ENCODE assay signal across 8 cellular contexts in the genomic region with DNA sequence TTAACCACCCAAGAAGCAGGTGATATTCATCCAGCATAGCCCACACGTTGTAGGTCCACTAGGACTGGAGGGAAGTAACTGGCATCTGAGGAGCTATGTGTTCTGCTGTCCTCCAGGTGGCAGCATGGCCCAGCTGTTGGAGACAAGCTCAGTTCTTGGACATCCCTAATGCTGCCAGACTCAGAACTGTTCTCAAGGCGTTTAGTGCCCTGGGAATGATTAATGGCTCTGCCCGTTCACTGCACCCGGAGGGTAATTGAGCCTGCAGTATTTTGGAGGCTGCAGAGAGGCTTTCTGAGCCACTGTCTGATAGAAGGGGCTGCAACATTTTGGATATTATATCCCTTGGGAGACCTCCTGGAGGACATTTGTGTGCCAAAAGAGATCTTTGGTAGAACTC.
DNase-seq lines count a peak whose midpoint lies in the region; ATAC-seq and TF ChIP-seq lines count a peak whose summit lies in the region.

No MANE protein-coding gene starts in this region.

- no peak for ATAC-seq in GM21515 (IDR thresholded peaks at IDR 0.05; ENCODE audit: unreplicated experiment)

- H3K9ac ChIP-seq in GM23248, result no peak overlapping the region
- H3K9ac ChIP-seq in OCI-LY3 (ENCODE audit: low read length), result no peak overlapping the region

- intact Hi-C loops in cardiac septum (cut with DNase I) (loop anchor here (5.0 to 10.0 kb wide), 4 partner anchors 279 to 1159 kb away; partner anchors contain the start of gene SEMA6D), posterior vena cava (cut with DNase I) (loop anchor here (5.0 to 10.0 kb wide), 2 partner anchors 791 to 799 kb away; no protein-coding TSS in a partner anchor)

- H4K20me1 ChIP-seq in GM23248 (ENCODE audit: insufficient read depth) (no peaks in the 10 kb centered on the region), OCI-LY3 (ENCODE audit: insufficient read depth, low read length) (no peaks in the 10 kb centered on the region)

- H3K27me3 Mint-ChIP-seq in activated naive CD8-positive, alpha-beta T cell treated with anti-CD3 and anti-CD28 coated beads for 36 hours, result peaks cover 15% of the 10 kb centered on the region

- H3K27ac ChIP-seq in GM23248, result no peak overlapping the region
- H3K27ac ChIP-seq in OCI-LY3 (ENCODE audit: low read length), result no peak overlapping the region

- peak; percentile 80 for TF ChIP-seq CTCF in OCI-LY3 (IDR thresholded peaks at IDR 0.05; ENCODE audit: low read depth, low read length)

- 2% methylated on average over 4 of the region's 4 CpGs for WGBS in GM23248 (ENCODE audit: low coverage in 1 of 2, low lambda C conversion rate in 2 of 2, missing lambda C conversion rate in 2 of 2), 2 experiments

- H2AFZ ChIP-seq in GM23248 (no peak overlapping the region), OCI-LY3 (ENCODE audit: low read depth, low read length) (no peak overlapping the region)

- H3F3A ChIP-seq in GM23248 (ENCODE audit: insufficient read depth), result no peaks in the 10 kb centered on the region

- H3K4me1 Mint-ChIP-seq in activated naive CD8-positive, alpha-beta T cell treated with anti-CD3 and anti-CD28 coated beads for 36 hours, result no peaks in the 10 kb centered on the region

- peak; percentile 84 for DNase-seq in ELF-1 (ENCODE audit: low read depth, low spot score)
- DNase-seq in GM23248, result peak; percentile 88
- peak; percentile 87 to 88 for DNase-seq in Kasumi-1 (lab: John Stamatoyannopoulos, UW)
- peak; percentile 40 for DNase-seq in activated naive CD8-positive, alpha-beta T cell treated with anti-CD3 and anti-CD28 coated beads for 36 hours
- peak; percentile 81 for DNase-seq in cardiac septum (ENCODE audit: low spot score)
- DNase-seq in posterior vena cava (ENCODE audit: low spot score), result peak; percentile 92

- no peaks in the 10 kb centered on the region for H3K36me3 Mint-ChIP-seq in activated naive CD8-positive, alpha-beta T cell treated with anti-CD3 and anti-CD28 coated beads for 36 hours

- H3K4me3 ChIP-seq in GM23248 (no peak overlapping the region), OCI-LY3 (ENCODE audit: low read length) (no peak overlapping the region)

- H3K4me2 ChIP-seq in GM23248 (ENCODE audit: unreplicated experiment), result no peak overlapping the region
- no peak overlapping the region for H3K4me2 ChIP-seq in OCI-LY3 (ENCODE audit: low read length)

- H3K9me3 Mint-ChIP-seq in activated naive CD8-positive, alpha-beta T cell treated with anti-CD3 and anti-CD28 coated beads for 36 hours, result no peaks in the 10 kb centered on the region

- no peak overlapping the region for H3K27ac Mint-ChIP-seq in activated naive CD8-positive, alpha-beta T cell treated with anti-CD3 and anti-CD28 coated beads for 36 hours

- in situ Hi-C loops in GM23248 (cut with MboI), result loop anchor here (10.0 to 25.0 kb wide), 2 partner anchors 779 to 1066 kb away; no protein-coding TSS in a partner anchor

- no peaks in the 10 kb centered on the region for H3K4me1 ChIP-seq in GM23248 (ENCODE audit: insufficient read depth)
- no peaks in the 10 kb centered on the region for H3K4me1 ChIP-seq in OCI-LY3 (ENCODE audit: low read length)

- 0 out of 2 replicates have a peak, but pooled peaks cover 3% of the 10 kb centered on the region for H3K27me3 ChIP-seq in GM23248 (replicated peaks; ENCODE audit: insufficient read depth)
- 0 out of 2 replicates have a peak, but pooled peaks cover 8% of the 10 kb centered on the region for H3K27me3 ChIP-seq in OCI-LY3 (ENCODE audit: low read depth, low read length)

- H3K4me3 Mint-ChIP-seq in activated naive CD8-positive, alpha-beta T cell treated with anti-CD3 and anti-CD28 coated beads for 36 hours, result no peak overlapping the region

- H3K36me3 ChIP-seq in GM23248 (ENCODE audit: low read depth) (no peaks in the 10 kb centered on the region), OCI-LY3 (replicated peaks; ENCODE audit: low read depth, low read length) (no peaks in the 10 kb centered on the region)

- H3K79me2 ChIP-seq in GM23248 (ENCODE audit: insufficient read depth) (no peaks in the 10 kb centered on the region), OCI-LY3 (ENCODE audit: low read length) (no peaks in the 10 kb centered on the region)

- no peaks in the 10 kb centered on the region for H3K9me3 ChIP-seq in GM23248 (ENCODE audit: low read depth)
- H3K9me3 ChIP-seq in OCI-LY3 (ENCODE audit: insufficient read depth, low read length), result no peaks in the 10 kb centered on the region

- H3K9me2 ChIP-seq in GM23248 (ENCODE audit: insufficient read depth), result no peaks in the 10 kb centered on the region

Comparison
In these comparisons a context has a peak if more than half of its experiments do, and no peak if none do; other contexts are left out.
1. DNase-seq: peak in every context shown above with its lines; median percentile 92 in posterior vena cava; 88 in GM23248; 88 in Kasumi-1; 84 in ELF-1; 81 in cardiac septum; 40 in activated naive CD8-positive, alpha-beta T cell treated with anti-CD3 and anti-CD28 coated beads for 36 hours.